Comparison of ENCODE assay signal across 9 cellular contexts in genomic region chr12:52395761-52396434, GRCh38. TPM values are rescaled to one million over a fixed set of nuclear protein-coding genes. Genes with fewer than 3 reads are reported as not detected.
DNase-seq lines count a peak whose midpoint lies in the region; ATAC-seq, FAIRE-seq and TF ChIP-seq lines count a peak whose summit lies in the region.
"Had no signal": no experiment of that assay in that cellular context is flagged by ENCODE, and none has a peak within 500 bp of the region (broad histone marks: within the 10 kb centered on the region; RNA-seq: fewer than 3 reads in every experiment).

No MANE protein-coding gene starts in this region.

- no peaks in the 10 kb centered on the region for H3K27me3 ChIP-seq in PC-9 (ENCODE audit: insufficient read depth, low read depth)

- no peak overlapping the region for H3K4me2 ChIP-seq in PC-9

- no peak overlapping the region for H2AFZ ChIP-seq in PC-9

- BruUV-seq in PC-9 (replicated peaks; lab: Mats Ljungman, UMichigan) = no TSS peak

- no peak for ATAC-seq in GM21786 (IDR thresholded peaks at IDR 0.05; ENCODE audit: unreplicated experiment)
- ATAC-seq in GM18909 (IDR thresholded peaks at IDR 0.05; ENCODE audit: poor library complexity, unreplicated experiment) = no peak

- CTCF ChIA-PET in PC-9 (lab: Charles Lee) = interaction anchor here (0.7 to 1.4 kb wide), 14 partner anchors 21 to 484 kb away, joined by 3 to 7 read pairs (median 3); partner anchors contain the start of genes KRT5 and KRT75

- POLR2A ChIA-PET in PC-9 (lab: Charles Lee; ENCODE audit: unreplicated experiment) = interaction anchor here (0.6 to 1.0 kb wide), 3 partner anchors 47 to 100 kb away, joined by 3 to 5 read pairs (median 4); partner anchors contain the start of gene KRT6A

- no peaks in the 10 kb centered on the region for H3K9me3 ChIP-seq in PC-9 (ENCODE audit: insufficient read depth, low read depth)

- no peak overlapping the region for H3K4me3 ChIP-seq in AG09309 (ENCODE audit: control insufficient read depth, low read depth, low read length)
- no peak overlapping the region for H3K4me3 ChIP-seq in PC-9

- DNase-seq in AG09309 (ENCODE audit: low read depth) (no peak), PC-9 (peak; percentile 72 to 76), iPS-NIHi11 (ENCODE audit: low spot score) (peak; percentile 92), HTR-8/SVneo (ENCODE audit: insufficient read length, low spot score) (no peak), NCI-H1092 (lab: John Stamatoyannopoulos, UW) (no peak)
- DNase-seq: activated T-cell treated with anti-CD3 and anti-CD28 coated beads, Interleukin-2, amount 50 U/mL, for 1 hour had no signal

- TF ChIP-seq CTCF in AG09309 (IDR thresholded peaks at IDR 0.05; ENCODE audit: control insufficient read depth, insufficient read depth, low read depth, low read length, missing control alignments) (peak; percentile 12), GM12874 (IDR thresholded peaks at IDR 0.05; ENCODE audit: insufficient read depth, low read depth, low read length) (peak; percentile 51), PC-9 (conservative IDR thresholded peaks at IDR 0.05) (peak; percentile 80)

- H3F3A ChIP-seq in PC-9 (ENCODE audit: insufficient read depth, low read depth) = no peaks in the 10 kb centered on the region; the same call in 1 of the 2 replicates

- H3K9me2 ChIP-seq in PC-9 (ENCODE audit: insufficient read depth) = no peaks in the 10 kb centered on the region

- no peaks in the 10 kb centered on the region for H3K79me2 ChIP-seq in PC-9 (ENCODE audit: low read depth)

- H4K20me1 ChIP-seq in PC-9 (ENCODE audit: insufficient read depth) = no peaks in the 10 kb centered on the region

- FAIRE-seq in HTR-8/SVneo (lab: Jason Lieb, UNC) = no peak

- no peaks in the 10 kb centered on the region for H3K36me3 ChIP-seq in PC-9 (ENCODE audit: low read depth)

- intact Hi-C loops in PC-9 (cut with micrococcal nuclease; ENCODE audit: unreplicated experiment) = loop anchor here (2.0 to 5.0 kb wide), 4 partner anchors 46 to 476 kb away; partner anchors contain the start of gene KRT5

- H3K27ac ChIP-seq in PC-9 = no peak overlapping the region

- peaks cover 9% of the 10 kb centered on the region for H3K4me1 ChIP-seq in PC-9 (replicated peaks; ENCODE audit: insufficient read depth)

RNA-seq across cellular contexts. Expression of gene KRT82, which starts 10.2 kb away (rescaled TPM):
- total RNA-seq in PC-9 (2021) = not detected in 2 replicates

RNA-seq across cellular contexts. Expression of gene KRT84, which starts 10.4 kb away (rescaled TPM):
- not detected in 2 replicates for total RNA-seq in PC-9 (2021)

RNA-seq across cellular contexts. Expression of gene KRT85, which starts 28.6 kb away (rescaled TPM):
- total RNA-seq in PC-9 (2021) = not detected in 2 replicates

RNA-seq across cellular contexts. Expression of gene KRT75, which starts 38.3 kb away (rescaled TPM):
- total RNA-seq in PC-9 (2021) = not detected in 2 replicates

RNA-seq across cellular contexts. Expression of gene KRT6B, which starts 56.0 kb away (rescaled TPM):
- 0.98 and 1.1 TPM in 2 replicates for total RNA-seq in PC-9 (2021)

Comparison
In these comparisons a context has a peak if more than half of its experiments do, and no peak if none do; other contexts are left out.
1. DNase-seq: peak in PC-9 (2 of 2) and iPS-NIHi11 (single experiment); none in AG09309 (single experiment), HTR-8/SVneo (single experiment) and NCI-H1092 (single experiment).
2. CTCF ChIP-seq: peak in every context shown above with its lines; median percentile 80 in PC-9; 51 in GM12874; 12 in AG09309.